ENCODE assay signal across 20 cellular contexts in genomic region chr20:61976650-61977332, GRCh38.
DNase-seq lines count a peak whose midpoint lies in the region; ATAC-seq, FAIRE-seq and TF ChIP-seq lines count a peak whose summit lies in the region.
"Had no signal": no experiment of that assay in that cellular context is flagged by ENCODE, and none has a peak within 500 bp of the region (broad histone marks: within the 10 kb centered on the region; RNA-seq: fewer than 3 reads in every experiment).

No MANE protein-coding gene starts in this region.

- no peak for TF ChIP-seq POLR2A in GM12892 (IDR thresholded peaks at IDR 0.05; ENCODE audit: low read depth, low read length)
- TF ChIP-seq POLR2A in H54 (IDR thresholded peaks at IDR 0.05; ENCODE audit: low read depth, low read length) = no peak

- H3K4me3 ChIP-seq in RWPE2 (ENCODE audit: severe bottlenecking) = no peak overlapping the region
- H3K4me3 ChIP-seq: BLaER1, HAP-1, heart right ventricle, testis, uterus had no signal

- H3K4me1 ChIP-seq in RWPE2 (ENCODE audit: insufficient read depth, poor library complexity, severe bottlenecking) = no peaks in the 10 kb centered on the region
- H3K4me1 ChIP-seq: BLaER1, testis, uterus had no signal

- peaks cover 25% of the 10 kb centered on the region for H3K36me3 ChIP-seq in RWPE2 (ENCODE audit: low read depth)
- H3K36me3 ChIP-seq: uterus had no signal

- H3K27me3 ChIP-seq in RWPE2 (ENCODE audit: insufficient read depth, poor library complexity, severe bottlenecking) = no peaks in the 10 kb centered on the region
- H3K27me3 ChIP-seq: BLaER1, heart right ventricle, testis, uterus had no signal

- no peak overlapping the region for H3K27ac ChIP-seq in RWPE2 (ENCODE audit: poor library complexity, severe bottlenecking)
- H3K27ac ChIP-seq: BLaER1, epithelial cell of prostate, heart right ventricle, testis, uterus, WERI-Rb-1 had no signal

- FAIRE-seq in GM12892 (lab: Jason Lieb, UNC) (no peak), H54 (lab: Jason Lieb, UNC) (no peak)

- ATAC-seq in RWPE2 (ENCODE audit: low read depth) = peak; percentile 10; the same call in 1 of the 3 replicates
- ATAC-seq: heart right ventricle; stimulated activated memory B cell treated with anti-CD40 and anti-IgM and Interleukin-4, amounts not matched to agents 10 μg/mL and 1 μg/mL and 100 μg/mL, for 72 hours had no signal

- DNase-seq in DMS79 (lab: John Stamatoyannopoulos, UW) (peak; percentile 36), NCI-H1417 (lab: John Stamatoyannopoulos, UW) (peak in 2 of 3 experiments; percentile 98 to 99), RWPE2 (ENCODE audit: low spot score) (peak; percentile 80), myocyte (ENCODE audit: low read depth) (peak; percentile 9), GM12892 (ENCODE audit: insufficient read length) (no peak), RPMI8226 (no peak), H54 (ENCODE audit: insufficient read length, low spot score) (no peak)
- no peak for DNase-seq in activated CD4-positive, alpha-beta T cell treated with anti-CD3 and anti-CD28 coated beads for 4 hours
- DNase-seq: DND-41; heart right ventricle; NCI-H1436; NCI-H748 treated with DMSO at 0.1 percent for 48 hours; stimulated activated CD4-positive, alpha-beta T cell treated with anti-CD3 and anti-CD28 coated beads, Interleukin-4, amount 100 ng/mL, for 1 hour; testis; uterus; WERI-Rb-1 had no signal

- TF ChIP-seq CTCF in RWPE2 (IDR thresholded peaks at IDR 0.05; ENCODE audit: poor library complexity, severe bottlenecking) = no peak

- H3K9me3 ChIP-seq in RWPE2 (ENCODE audit: severe bottlenecking) = no peaks in the 10 kb centered on the region
- H3K9me3 ChIP-seq: HAP-1, heart right ventricle, testis, uterus had no signal

Comparison
In these comparisons a context has a peak if more than half of its experiments do, and no peak if none do; other contexts are left out.
1. DNase-seq: peak in DMS79 (single experiment), NCI-H1417 (2 of 3), RWPE2 (single experiment) and myocyte (single experiment); none in GM12892 (single experiment), RPMI8226 (single experiment), activated CD4-positive, alpha-beta T cell treated with anti-CD3 and anti-CD28 coated beads for 4 hours (0 of 2) and H54 (single experiment).